1 cellular context compared by ENCODE assay signal in genomic region chr1:55712148-55712547, GRCh38.
TF ChIP-seq lines count a peak whose summit lies in the region.

No MANE protein-coding gene starts in this region.

TF ChIP-seq in HCT116, 20 proteins besides CTCF, POLR2A, EP300 and RAD21 (continued from another document):
- no peak for TF ChIP-seq POLR2AphosphoS5 (IDR thresholded peaks at IDR 0.05; ENCODE audit: low read depth, low read length)
TF ChIP-seq in HCT116: peak in this region for 1.
